Comparison of ENCODE assay signal across 1 cellular context in genomic region chr1:52006081-52006553, GRCh38. TPM values are rescaled to one million over a fixed set of nuclear protein-coding genes. Genes with fewer than 3 reads are reported as not detected.
"Had no signal": no experiment of that assay in that cellular context is flagged by ENCODE, and none has a peak within 500 bp of the region (broad histone marks: within the 10 kb centered on the region; RNA-seq: fewer than 3 reads in every experiment).

No MANE protein-coding gene starts in this region.

RNA-seq across cellular contexts. Expression of gene RAB3B, which starts 15.6 kb away (rescaled TPM):
- polyA plus RNA-seq: immature natural killer cell had no signal
